Comparison of ENCODE assay signal across 19 cellular contexts in the genomic region with DNA sequence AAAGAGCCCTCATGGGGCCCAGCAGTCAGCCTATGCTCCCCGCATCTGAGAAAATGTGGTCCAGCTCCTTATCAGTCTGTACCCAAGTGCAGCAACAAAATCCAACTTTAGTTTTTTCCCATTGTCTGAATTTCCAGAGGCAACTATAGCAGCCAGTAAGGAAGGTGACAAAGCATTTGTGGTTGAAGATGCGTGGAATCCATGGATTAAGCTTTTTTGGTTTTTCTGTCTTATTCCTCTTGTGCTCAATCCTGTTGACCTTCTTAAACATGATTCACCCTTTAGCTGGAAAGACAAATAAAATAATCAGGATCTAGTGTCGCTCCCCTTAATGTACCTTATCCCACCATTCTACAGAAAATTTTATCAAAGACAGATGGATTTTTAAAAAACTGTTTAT. TPM values are rescaled to one million over a fixed set of nuclear protein-coding genes. Genes with fewer than 3 reads are reported as not detected.
DNase-seq lines count a peak whose midpoint lies in the region; ATAC-seq, FAIRE-seq and TF ChIP-seq lines count a peak whose summit lies in the region.
"Had no signal": no experiment of that assay in that cellular context is flagged by ENCODE, and none has a peak within 500 bp of the region (broad histone marks: within the 10 kb centered on the region; RNA-seq: fewer than 3 reads in every experiment).

No MANE protein-coding gene starts in this region.

- H3K4me2 ChIP-seq in A549, result peak overlapping the region; percentile 21
- no peak overlapping the region for H3K4me2 ChIP-seq in HCT116 (ENCODE audit: low read length)
- no peak overlapping the region for H3K4me2 ChIP-seq in hepatocyte

- peaks cover 10% of the 10 kb centered on the region for H3K4me1 ChIP-seq in A549
- H3K4me1 ChIP-seq in HCT116 (ENCODE audit: control insufficient read depth in 1 of 2, insufficient read depth in 2 of 2, low read length in 2 of 2), result peaks cover 0 to 7% of the 10 kb centered on the region in 2 experiments; a peak in 1 of 4 replicates
- H3K4me1 ChIP-seq in hepatocyte (ENCODE audit: insufficient read depth), result no peaks in the 10 kb centered on the region

- H3K9me3 ChIP-seq in A549, result no peaks in the 10 kb centered on the region
- H3K9me3 ChIP-seq in HCT116 (ENCODE audit: control insufficient read depth in 1 of 2, insufficient read depth in 1 of 2, low read depth in 1 of 2, low read length in 2 of 2), result no peaks in the 10 kb centered on the region
- no peaks in the 10 kb centered on the region for H3K9me3 ChIP-seq in hepatocyte (ENCODE audit: low read depth)

- H3K36me3 ChIP-seq in HCT116 (ENCODE audit: control insufficient read depth in 1 of 2, insufficient read depth in 2 of 2, low read length in 2 of 2), result no peaks in the 10 kb centered on the region
- H3K36me3 ChIP-seq in hepatocyte (replicated peaks; ENCODE audit: insufficient read depth, low read depth), result no peaks in the 10 kb centered on the region

- H4K20me1 ChIP-seq in HCT116 (ENCODE audit: insufficient read depth), result no peaks in the 10 kb centered on the region
- H4K20me1 ChIP-seq in hepatocyte (ENCODE audit: insufficient read depth, poor library complexity, severe bottlenecking), result no peaks in the 10 kb centered on the region

- H3K9me2 ChIP-seq in HCT116 (ENCODE audit: insufficient read depth) (0 out of 2 replicates have a peak, but pooled peaks cover under 1% of the 10 kb centered on the region), hepatocyte (replicated peaks; ENCODE audit: insufficient read depth) (no peaks in the 10 kb centered on the region)

- ATAC-seq in A549, result no peak
- ATAC-seq in HCT116, result no peak
- no peak for ATAC-seq in GM18511 (IDR thresholded peaks at IDR 0.05; ENCODE audit: unreplicated experiment)

- DNase-seq in A549 (ENCODE audit: low read depth in 1 of 2, low spot score in 1 of 2) (no peak), HCT116 (ENCODE audit: low read depth, low spot score) (no peak), amniotic epithelial cell (ENCODE audit: low read depth) (peak; percentile 2), iris pigment epithelial cell (ENCODE audit: low read depth) (peak; percentile 13), hepatocyte (ENCODE audit: low spot score) (no peak), caudate nucleus (lab: John Stamatoyannopoulos, UW) (no peak)
- DNase-seq in activated naive CD4-positive, alpha-beta T cell treated with anti-CD3 and anti-CD28 coated beads, Interleukin-2, amount 50 U/mL, for 16 hours, result no peak
- DNase-seq: AML-193; CD4-positive, CD25-positive, alpha-beta regulatory T cell; NCI-H1417 treated with DMSO at 0.1 percent for 48 hours; NCI-H2029; NCI-H510A; NCI-H82; SIG-M5 had no signal

- no peak for TF ChIP-seq EP300 in A549 (IDR thresholded peaks at IDR 0.05)

- WGBS in A549 (ENCODE audit: missing lambda C conversion rate), result 62% methylated on average over 3 of the region's 3 CpGs
- 87% methylated on average over 3 of the region's 3 CpGs for WGBS in hepatocyte (ENCODE audit: low lambda C conversion rate, missing lambda C conversion rate)

- no peak overlapping the region for H3K4me3 ChIP-seq in A549
- H3K4me3 ChIP-seq in HCT116 (replicated peaks in 1 of 2; ENCODE audit: low read depth in 1 of 2, low read length in 2 of 2), result no peak overlapping the region
- H3K4me3 ChIP-seq in hepatocyte, result no peak overlapping the region

- POLR2A ChIA-PET in A549 (lab: Yijun Ruan, JAX), result no interaction called here
- POLR2A ChIA-PET in HCT116 (lab: Charles Lee), result no interaction called here

- RAD21 ChIA-PET in HCT116 (lab: Charles Lee; ENCODE audit: low non-redundant PET in 1 of 2, low total read pairs in 2 of 2, uncharacterized antibody in 2 of 2, unreplicated experiment in 2 of 2), result no interaction called here

- intact Hi-C loops in HCT116 (cut with micrococcal nuclease), result no loop called here

- TF ChIP-seq CTCF in A549 (IDR thresholded peaks at IDR 0.05), result no peak
- TF ChIP-seq CTCF in HCT116 (IDR thresholded peaks at IDR 0.05 in 2 of 3, conservative IDR thresholded peaks at IDR 0.05 in 1 of 3; ENCODE audit: borderline replicate concordance in 1 of 3, insufficient read depth in 1 of 3, low read depth in 2 of 3, low read length in 2 of 3), result no peak
- no peak for TF ChIP-seq CTCF in hepatocyte (IDR thresholded peaks at IDR 0.05; ENCODE audit: poor library complexity)

- no peak for FAIRE-seq in A549 (lab: Jason Lieb, UNC)
- FAIRE-seq: G401.6, GM12892 had no signal

- H3K79me2 ChIP-seq in HCT116 (ENCODE audit: insufficient read depth, low read length) (no peaks in the 10 kb centered on the region), hepatocyte (no peaks in the 10 kb centered on the region)

- H3K27ac ChIP-seq in A549 (no peak overlapping the region), HCT116 (ENCODE audit: low read depth, low read length) (no peak overlapping the region), hepatocyte (no peak overlapping the region), caudate nucleus (ENCODE audit: low read depth, low read length) (no peak overlapping the region)

- no peak for TF ChIP-seq RAD21 in A549 (conservative IDR thresholded peaks at IDR 0.05 in 1 of 2, IDR thresholded peaks at IDR 0.05 in 1 of 2)
- TF ChIP-seq RAD21 in HCT116 (IDR thresholded peaks at IDR 0.05; ENCODE audit: low read depth), result no peak

- H3K27me3 ChIP-seq in HCT116 (ENCODE audit: insufficient read depth, low read length) (no peaks in the 10 kb centered on the region), hepatocyte (no peaks in the 10 kb centered on the region)

- TF ChIP-seq POLR2A in A549 (IDR thresholded peaks at IDR 0.05; ENCODE audit: low read length) (no peak), HCT116 (IDR thresholded peaks at IDR 0.05; ENCODE audit: borderline replicate concordance, extremely low read depth, insufficient read depth, insufficient read length) (no peak)

- peak overlapping the region; percentile 13 for H2AFZ ChIP-seq in HCT116 (ENCODE audit: low read depth, low read length, poor library complexity, severe bottlenecking)
- H2AFZ ChIP-seq in hepatocyte, result no peak overlapping the region

- CTCF ChIA-PET in A549 (lab: Yijun Ruan, JAX) (interaction anchor here (1.0 to 2.9 kb wide), 3 partner anchors 11 to 261 kb away, joined by 3 to 7 read pairs (median 4); no protein-coding TSS in a partner anchor), HCT116 (lab: Charles Lee) (no interaction called here)

- H3K9ac ChIP-seq in HCT116 (ENCODE audit: low read length), result no peak overlapping the region

- no TSS peak for BruUV-seq in HCT116 (replicated peaks; lab: Mats Ljungman, UMichigan)

TF ChIP-seq in A549, 52 proteins besides CTCF, POLR2A, EP300 and RAD21 (continues in another document):
- TF ChIP-seq, protein P1, sequence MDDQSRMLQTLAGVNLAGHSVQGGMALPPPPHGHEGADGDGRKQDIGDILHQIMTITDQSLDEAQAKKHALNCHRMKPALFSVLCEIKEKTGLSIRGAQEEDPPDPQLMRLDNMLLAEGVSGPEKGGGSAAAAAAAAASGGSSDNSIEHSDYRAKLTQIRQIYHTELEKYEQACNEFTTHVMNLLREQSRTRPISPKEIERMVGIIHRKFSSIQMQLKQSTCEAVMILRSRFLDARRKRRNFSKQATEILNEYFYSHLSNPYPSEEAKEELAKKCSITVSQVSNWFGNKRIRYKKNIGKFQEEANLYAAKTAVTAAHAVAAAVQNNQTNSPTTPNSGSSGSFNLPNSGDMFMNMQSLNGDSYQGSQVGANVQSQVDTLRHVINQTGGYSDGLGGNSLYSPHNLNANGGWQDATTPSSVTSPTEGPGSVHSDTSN (IDR thresholded peaks at IDR 0.05), result no peak
- no peak for TF ChIP-seq HOXA7 (CRISPR knock-in tag; IDR thresholded peaks at IDR 0.05)
- TF ChIP-seq, protein P2, sequence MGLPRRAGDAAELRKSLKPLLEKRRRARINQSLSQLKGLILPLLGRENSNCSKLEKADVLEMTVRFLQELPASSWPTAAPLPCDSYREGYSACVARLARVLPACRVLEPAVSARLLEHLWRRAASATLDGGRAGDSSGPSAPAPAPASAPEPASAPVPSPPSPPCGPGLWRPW (IDR thresholded peaks at IDR 0.05), result no peak
- TF ChIP-seq RCOR1 (IDR thresholded peaks at IDR 0.05; ENCODE audit: low read depth, low read length), result no peak
- TF ChIP-seq MAFK (IDR thresholded peaks at IDR 0.05; ENCODE audit: partially characterized antibody), result no peak
- no peak for TF ChIP-seq FOSB (CRISPR knock-in tag; IDR thresholded peaks at IDR 0.05)
- no peak for TF ChIP-seq KDM1A (IDR thresholded peaks at IDR 0.05; ENCODE audit: low read depth)
- TF ChIP-seq BHLHE40 (IDR thresholded peaks at IDR 0.05; ENCODE audit: low read depth, low read length), result no peak

TF ChIP-seq in HCT116, 20 proteins besides CTCF, POLR2A, EP300 and RAD21 (continues in another document):
- TF ChIP-seq, protein P3, sequence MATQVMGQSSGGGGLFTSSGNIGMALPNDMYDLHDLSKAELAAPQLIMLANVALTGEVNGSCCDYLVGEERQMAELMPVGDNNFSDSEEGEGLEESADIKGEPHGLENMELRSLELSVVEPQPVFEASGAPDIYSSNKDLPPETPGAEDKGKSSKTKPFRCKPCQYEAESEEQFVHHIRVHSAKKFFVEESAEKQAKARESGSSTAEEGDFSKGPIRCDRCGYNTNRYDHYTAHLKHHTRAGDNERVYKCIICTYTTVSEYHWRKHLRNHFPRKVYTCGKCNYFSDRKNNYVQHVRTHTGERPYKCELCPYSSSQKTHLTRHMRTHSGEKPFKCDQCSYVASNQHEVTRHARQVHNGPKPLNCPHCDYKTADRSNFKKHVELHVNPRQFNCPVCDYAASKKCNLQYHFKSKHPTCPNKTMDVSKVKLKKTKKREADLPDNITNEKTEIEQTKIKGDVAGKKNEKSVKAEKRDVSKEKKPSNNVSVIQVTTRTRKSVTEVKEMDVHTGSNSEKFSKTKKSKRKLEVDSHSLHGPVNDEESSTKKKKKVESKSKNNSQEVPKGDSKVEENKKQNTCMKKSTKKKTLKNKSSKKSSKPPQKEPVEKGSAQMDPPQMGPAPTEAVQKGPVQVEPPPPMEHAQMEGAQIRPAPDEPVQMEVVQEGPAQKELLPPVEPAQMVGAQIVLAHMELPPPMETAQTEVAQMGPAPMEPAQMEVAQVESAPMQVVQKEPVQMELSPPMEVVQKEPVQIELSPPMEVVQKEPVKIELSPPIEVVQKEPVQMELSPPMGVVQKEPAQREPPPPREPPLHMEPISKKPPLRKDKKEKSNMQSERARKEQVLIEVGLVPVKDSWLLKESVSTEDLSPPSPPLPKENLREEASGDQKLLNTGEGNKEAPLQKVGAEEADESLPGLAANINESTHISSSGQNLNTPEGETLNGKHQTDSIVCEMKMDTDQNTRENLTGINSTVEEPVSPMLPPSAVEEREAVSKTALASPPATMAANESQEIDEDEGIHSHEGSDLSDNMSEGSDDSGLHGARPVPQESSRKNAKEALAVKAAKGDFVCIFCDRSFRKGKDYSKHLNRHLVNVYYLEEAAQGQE (IDR thresholded peaks at IDR 0.05; ENCODE audit: low read depth), result no peak
- TF ChIP-seq ELF1 (IDR thresholded peaks at IDR 0.05; ENCODE audit: borderline replicate concordance, low read depth), result no peak
- no peak for TF ChIP-seq EZH2 (IDR thresholded peaks at IDR 0.05)

RNA-seq across cellular contexts. Expression of a gene that starts 14.3 kb away (rescaled TPM):
- polyA plus RNA-seq in A549 (2011; rRNA removed), result not detected in 2 replicates
- polyA plus RNA-seq in A549 (2012; cell fraction: cytosol; rRNA removed), result not detected in 2 replicates
- polyA plus RNA-seq in A549 (2012; cell fraction: nucleus; rRNA removed), result not detected in 2 replicates
- not detected in 3 replicates for polyA plus RNA-seq in A549 (2017; fragmentation: RNase III; extraction: RNeasy Plus Mini Kit Qiagen cat#74134 plus additional on column Dnase treatment)
- polyA minus RNA-seq in A549 (2011; rRNA and poly(A)+ RNA removed), result not detected in 2 replicates
- not detected for total RNA-seq in HCT116 (2021; ENCODE audit: unreplicated experiment)
- not detected in 2 replicates for polyA plus RNA-seq in HCT116 (2012)
- 0.20 and 0.47 TPM in 2 replicates for total RNA-seq in hepatocyte
- polyA plus RNA-seq in hepatocyte, result 0.57 and 1.1 TPM in 2 replicates
- total RNA-seq: A673; CD4-positive, CD25-positive, alpha-beta regulatory T cell; H4 had no signal
- polyA plus RNA-seq: CD4-positive, CD25-positive, alpha-beta regulatory T cell had no signal

Comparison
In these comparisons a context has a peak if more than half of its experiments do, and no peak if none do; other contexts are left out.
1. DNase-seq: peak in amniotic epithelial cell (single experiment) and iris pigment epithelial cell (single experiment); none in A549 (0 of 2), HCT116 (single experiment), hepatocyte (single experiment), caudate nucleus (0 of 61) and activated naive CD4-positive, alpha-beta T cell treated with anti-CD3 and anti-CD28 coated beads, Interleukin-2, amount 50 U/mL, for 16 hours (single experiment).